In the genomic region with DNA sequence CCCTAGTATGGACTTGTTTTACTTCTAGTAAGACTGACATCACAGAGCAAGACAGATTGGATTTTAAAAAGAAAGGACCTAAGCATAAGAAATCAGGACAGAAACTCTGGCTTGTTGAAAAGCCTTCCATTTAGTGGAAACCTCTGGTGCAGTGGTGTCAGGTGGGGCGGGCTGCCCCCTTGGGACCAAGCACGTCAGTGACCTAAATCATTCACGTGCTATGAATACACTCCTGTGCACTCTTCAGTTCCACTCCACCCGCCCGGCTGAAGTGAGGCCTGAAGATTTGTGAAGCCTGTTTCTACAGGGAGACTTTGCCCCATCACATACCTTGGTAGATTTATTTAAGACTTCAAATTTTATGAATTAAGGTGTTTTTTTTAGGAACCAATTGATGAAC, we compare ENCODE assay signal across 13 cellular contexts. TPM values are rescaled to one million over a fixed set of nuclear protein-coding genes. Genes with fewer than 3 reads are reported as not detected.
A peak's percentile ranks its signal among the peaks of the same experiment; 100 is the strongest.
DNase-seq lines count a peak whose midpoint lies in the region; ATAC-seq and TF ChIP-seq lines count a peak whose summit lies in the region.
"Had no signal": no experiment of that assay in that cellular context is flagged by ENCODE, and none has a peak within 500 bp of the region (broad histone marks: within the 10 kb centered on the region; RNA-seq: fewer than 3 reads in every experiment).

No MANE protein-coding gene starts in this region.

- H3K27ac ChIP-seq in endodermal cell (ENCODE audit: low read depth, low read length) (no peak overlapping the region), PC-9 (no peak overlapping the region), colonic mucosa (no peak overlapping the region)
- H3K27ac ChIP-seq in CD8-positive, alpha-beta memory T cell (ENCODE audit: low read depth, low read length), result no peak overlapping the region
- H3K27ac ChIP-seq: RWPE1 had no signal

- intact Hi-C loops in PC-9 (cut with micrococcal nuclease; ENCODE audit: unreplicated experiment), result loop anchor here (5.0 kb wide), 1 partner anchor 57 kb away; the partner anchor contains the start of genes AP4S1 and STRN3
- intact Hi-C loops in colonic mucosa (cut with DNase I), result loop anchor here (5.0 kb wide), 1 partner anchor 102 kb away; no protein-coding TSS in a partner anchor
- intact Hi-C loops in sciatic nerve (cut with DNase I), result no loop called here

- H3K27me3 ChIP-seq in endodermal cell (ENCODE audit: control insufficient read depth, insufficient read depth, low read length, poor library complexity, severe bottlenecking), result no peaks in the 10 kb centered on the region
- no peaks in the 10 kb centered on the region for H3K27me3 ChIP-seq in PC-9 (ENCODE audit: insufficient read depth, low read depth)
- H3K27me3 ChIP-seq in colonic mucosa, result no peaks in the 10 kb centered on the region
- no peaks in the 10 kb centered on the region for H3K27me3 ChIP-seq in CD8-positive, alpha-beta memory T cell (ENCODE audit: insufficient read depth, low read length, poor library complexity, severe bottlenecking)
- H3K27me3 ChIP-seq: MG63 had no signal

- BruUV-seq in PC-9 (replicated peaks; lab: Mats Ljungman, UMichigan), result no TSS peak

- WGBS in endodermal cell (ENCODE audit: insufficient coverage in 1 of 2, insufficient read length in 1 of 2), 2 experiments, result 87 to 93% methylated on average over 3 to 5 of the region's 5 CpGs

- DNase-seq in endodermal cell (no peak), PC-9 (no peak), colonic mucosa (no peak), sciatic nerve (ENCODE audit: low spot score) (no peak)
- no peak for DNase-seq in CD8-positive, alpha-beta memory T cell
- DNase-seq: activated CD4-positive, alpha-beta T cell treated with anti-CD3 and anti-CD28 coated beads, Interleukin-2, amount 50 U/mL, for 4 hours; MG63; stimulated activated naive CD4-positive, alpha-beta T cell had no signal

- no peaks in the 10 kb centered on the region for H3K9me2 ChIP-seq in PC-9 (ENCODE audit: insufficient read depth)

- H2AFZ ChIP-seq in PC-9, result no peak overlapping the region

- H3K27me3 Mint-ChIP-seq in endodermal cell (ENCODE audit: insufficient read depth), result no peaks in the 10 kb centered on the region
- no peaks in the 10 kb centered on the region for H3K27me3 Mint-ChIP-seq in CD8-positive, alpha-beta memory T cell

- H3K4me3 ChIP-seq in endodermal cell (ENCODE audit: low read length) (no peak overlapping the region), PC-9 (no peak overlapping the region), colonic mucosa (no peak overlapping the region)
- H3K4me3 ChIP-seq in CD8-positive, alpha-beta memory T cell (ENCODE audit: low read length), result no peak overlapping the region
- H3K4me3 ChIP-seq: lung, MG63 had no signal

- H3F3A ChIP-seq in PC-9 (ENCODE audit: insufficient read depth, low read depth), result no peaks in the 10 kb centered on the region

- POLR2A ChIA-PET in PC-9 (lab: Charles Lee; ENCODE audit: unreplicated experiment), result no interaction called here
- POLR2A ChIA-PET in CD8-positive, alpha-beta memory T cell (lab: Charles Lee), result no interaction called here

- TF ChIP-seq CTCF in endodermal cell (conservative IDR thresholded peaks at IDR 0.05) (peak; percentile 65), PC-9 (conservative IDR thresholded peaks at IDR 0.05) (no peak), colonic mucosa (IDR thresholded peaks at IDR 0.05) (no peak)

- no peaks in the 10 kb centered on the region for H3K9me3 Mint-ChIP-seq in endodermal cell
- no peaks in the 10 kb centered on the region for H3K9me3 Mint-ChIP-seq in CD8-positive, alpha-beta memory T cell

- no peaks in the 10 kb centered on the region for H4K20me1 ChIP-seq in PC-9 (ENCODE audit: insufficient read depth)

- H3K4me3 Mint-ChIP-seq in endodermal cell, result no peak overlapping the region
- no peak overlapping the region for H3K4me3 Mint-ChIP-seq in CD8-positive, alpha-beta memory T cell

- ATAC-seq in GM18498 (IDR thresholded peaks at IDR 0.05; ENCODE audit: unreplicated experiment), result peak; percentile 62
- ATAC-seq in GM21526 (IDR thresholded peaks at IDR 0.05; ENCODE audit: low FRiP score, unreplicated experiment), result peak; percentile 62
- peak; percentile 62 for ATAC-seq in HG03280 (IDR thresholded peaks at IDR 0.05; ENCODE audit: unreplicated experiment)
- no peak for ATAC-seq in sciatic nerve

- H3K4me2 ChIP-seq in PC-9, result no peak overlapping the region

- H3K36me3 ChIP-seq in endodermal cell (ENCODE audit: control insufficient read depth, insufficient read depth, low read length) (no peaks in the 10 kb centered on the region), PC-9 (ENCODE audit: low read depth) (no peaks in the 10 kb centered on the region), colonic mucosa (no peaks in the 10 kb centered on the region)
- H3K36me3 ChIP-seq in CD8-positive, alpha-beta memory T cell (ENCODE audit: insufficient read depth, low read length), result no peaks in the 10 kb centered on the region
- H3K36me3 ChIP-seq: MG63 had no signal

- H3K9me3 ChIP-seq in endodermal cell (ENCODE audit: control insufficient read depth, low read length) (no peaks in the 10 kb centered on the region), PC-9 (ENCODE audit: insufficient read depth, low read depth) (no peaks in the 10 kb centered on the region), colonic mucosa (no peaks in the 10 kb centered on the region)
- no peaks in the 10 kb centered on the region for H3K9me3 ChIP-seq in CD8-positive, alpha-beta memory T cell (ENCODE audit: low read length)
- H3K9me3 ChIP-seq: MG63 had no signal

- H3K79me2 ChIP-seq in PC-9 (ENCODE audit: low read depth), result no peaks in the 10 kb centered on the region

- H3K4me1 ChIP-seq in endodermal cell (ENCODE audit: control insufficient read depth, insufficient read depth, low read length), result peaks cover 11% of the 10 kb centered on the region
- H3K4me1 ChIP-seq in PC-9 (replicated peaks; ENCODE audit: insufficient read depth), result 0 out of 2 replicates have a peak, but pooled peaks cover 7% of the 10 kb centered on the region
- H3K4me1 ChIP-seq in colonic mucosa, result no peaks in the 10 kb centered on the region
- no peaks in the 10 kb centered on the region for H3K4me1 ChIP-seq in CD8-positive, alpha-beta memory T cell (ENCODE audit: insufficient read depth, low read length)

- CTCF ChIA-PET in PC-9 (lab: Charles Lee), result no interaction called here
- CTCF ChIA-PET in CD8-positive, alpha-beta memory T cell (lab: Charles Lee), result no interaction called here

- H3K9ac ChIP-seq in endodermal cell (ENCODE audit: extremely low read depth, low read length, poor library complexity, severe bottlenecking) (peak overlapping the region; percentile 0), colonic mucosa (ENCODE audit: low read depth in 2 of 2, low read length in 2 of 2) (no peak overlapping the region)

- H3K27ac Mint-ChIP-seq in endodermal cell, result peak overlapping the region; percentile 5
- no peak overlapping the region for H3K27ac Mint-ChIP-seq in CD8-positive, alpha-beta memory T cell

- peaks cover 2% of the 10 kb centered on the region for H3K36me3 Mint-ChIP-seq in endodermal cell (ENCODE audit: low read depth)
- peaks cover 0 to 39% (median 10%) of the 10 kb centered on the region in 3 donors for H3K36me3 Mint-ChIP-seq in CD8-positive, alpha-beta memory T cell

- peaks cover 15% of the 10 kb centered on the region for H3K4me1 Mint-ChIP-seq in endodermal cell
- H3K4me1 Mint-ChIP-seq in CD8-positive, alpha-beta memory T cell, result no peaks in the 10 kb centered on the region

RNA-seq across cellular contexts. Expression of gene STRN3, which starts 58.2 kb away (rescaled TPM):
- 10 to 100 TPM; 56.5 to 58.9 TPM for total RNA-seq in endodermal cell
- 39.3 TPM for polyA plus RNA-seq in endodermal cell (2013, experiment 1 of 2)
- 36.0 TPM for polyA plus RNA-seq in endodermal cell (2013, experiment 2 of 2)
- 18.1 and 22.1 TPM in 2 replicates for total RNA-seq in PC-9 (2021)
- total RNA-seq in colonic mucosa, result 10 to 100 TPM; 23.6 to 41.1 TPM
- 50.1 TPM for total RNA-seq in sciatic nerve
- total RNA-seq in CD8-positive, alpha-beta memory T cell, result 10 to 100 TPM; 20.0 to 20.9 TPM
- polyA plus RNA-seq in CD8-positive, alpha-beta memory T cell, result 4.0 TPM

RNA-seq across cellular contexts. Expression of gene AP4S1, which starts 58.9 kb away (rescaled TPM):
- total RNA-seq in endodermal cell, result 10 to 100 TPM in 1 of 2 donors, 1 to 10 TPM in 1; 7.6 to 11.1 TPM
- 4.0 TPM for polyA plus RNA-seq in endodermal cell (2013, experiment 1 of 2)
- 5.1 TPM for polyA plus RNA-seq in endodermal cell (2013, experiment 2 of 2)
- total RNA-seq in PC-9 (2021), result 1.9 and 2.8 TPM in 2 replicates
- total RNA-seq in colonic mucosa, result 1 to 10 TPM; 3.3 to 4.9 TPM
- 13.3 TPM for total RNA-seq in sciatic nerve
- total RNA-seq in CD8-positive, alpha-beta memory T cell, result 10 to 100 TPM in 1 of 2 experiments, 1 to 10 TPM in 1; 9.9 to 10.8 TPM
- 7.1 TPM for polyA plus RNA-seq in CD8-positive, alpha-beta memory T cell
